Comparison of ENCODE assay signal across 12 cellular contexts in genomic region chr16:12547608-12547922, GRCh38.
DNase-seq lines count a peak whose midpoint lies in the region; ATAC-seq lines count a peak whose summit lies in the region.
"Had no signal": no experiment of that assay in that cellular context is flagged by ENCODE, and none has a peak within 500 bp of the region (broad histone marks: within the 10 kb centered on the region; RNA-seq: fewer than 3 reads in every experiment).

No MANE protein-coding gene starts in this region.

- H3K4me3 Mint-ChIP-seq in CD4-positive, alpha-beta memory T cell = no peak overlapping the region
- H3K4me3 Mint-ChIP-seq: activated naive CD8-positive, alpha-beta T cell treated with anti-CD3 and anti-CD28 coated beads, Interleukin-2, amount 50 U/mL, for 24 hours had no signal

- POLR2A ChIA-PET in CD4-positive, alpha-beta memory T cell (lab: Charles Lee; ENCODE audit: partially characterized antibody) = interaction anchor here (1.2 kb wide), 1 partner anchor 11 kb away, joined by 3 read pairs; no protein-coding TSS in a partner anchor

- H3K4me1 Mint-ChIP-seq in CD4-positive, alpha-beta memory T cell = peaks cover 17 to 31% (median 19%) of the 10 kb centered on the region in 4 donors

- ATAC-seq in GM19043 (IDR thresholded peaks at IDR 0.05; ENCODE audit: low read depth, unreplicated experiment) (peak; percentile 23), HG02759 (IDR thresholded peaks at IDR 0.05; ENCODE audit: unreplicated experiment) (peak; percentile 29), HG03025 (IDR thresholded peaks at IDR 0.05; ENCODE audit: low FRiP score, unreplicated experiment) (no peak)

- peaks cover 3% of the 10 kb centered on the region in 2 donors for H3K36me3 Mint-ChIP-seq in CD4-positive, alpha-beta memory T cell

- H3K79me2 ChIP-seq in Karpas-422 (ENCODE audit: low read length) = no peaks in the 10 kb centered on the region

- H3K27me3 Mint-ChIP-seq in CD4-positive, alpha-beta memory T cell = no peaks in the 10 kb centered on the region
- H3K27me3 Mint-ChIP-seq: activated naive CD8-positive, alpha-beta T cell treated with anti-CD3 and anti-CD28 coated beads, Interleukin-2, amount 50 U/mL, for 24 hours had no signal

- H3K4me3 ChIP-seq in BLaER1 (no peak overlapping the region), Karpas-422 (ENCODE audit: low read length) (no peak overlapping the region)
- H3K4me3 ChIP-seq in CD4-positive, alpha-beta memory T cell (ENCODE audit: low read length in 2 of 2) = no peak overlapping the region
- H3K4me3 ChIP-seq: colonic mucosa had no signal

- H3K4me2 ChIP-seq in BLaER1 = peak overlapping the region; percentile 71
- H3K4me2 ChIP-seq in Karpas-422 (ENCODE audit: low read depth, low read length, poor library complexity, severe bottlenecking) = peak overlapping the region; percentile 47

- H3K4me1 ChIP-seq in BLaER1 (peaks cover 49% of the 10 kb centered on the region), Karpas-422 (ENCODE audit: low read length) (peaks cover 30% of the 10 kb centered on the region)
- H3K4me1 ChIP-seq in CD4-positive, alpha-beta memory T cell (ENCODE audit: insufficient read depth, low read length) = peaks cover 11% of the 10 kb centered on the region
- H3K4me1 ChIP-seq: colonic mucosa had no signal

- H3K27me3 ChIP-seq in BLaER1 (no peaks in the 10 kb centered on the region), Karpas-422 (ENCODE audit: low read length) (no peaks in the 10 kb centered on the region)
- H3K27me3 ChIP-seq in CD4-positive, alpha-beta memory T cell (ENCODE audit: insufficient read depth, low read length) = no peaks in the 10 kb centered on the region
- H3K27me3 ChIP-seq: colonic mucosa had no signal

- no peak overlapping the region for H2AFZ ChIP-seq in Karpas-422 (ENCODE audit: low read length)

- H3K27ac Mint-ChIP-seq in CD4-positive, alpha-beta memory T cell = peak overlapping the region in 1 of 7 donors; percentile 36
- H3K27ac Mint-ChIP-seq: activated naive CD8-positive, alpha-beta T cell treated with anti-CD3 and anti-CD28 coated beads, Interleukin-2, amount 50 U/mL, for 24 hours had no signal

- no peak for DNase-seq in Karpas-422
- DNase-seq in CD4-positive, alpha-beta memory T cell = no peak
- no peak for DNase-seq in SW 1271 (lab: John Stamatoyannopoulos, UW)
- no peak for DNase-seq in germinal center (ENCODE audit: low spot score)
- DNase-seq: activated CD8-positive, alpha-beta memory T cell treated with anti-CD3 and anti-CD28 coated beads for 24 hours; activated naive CD8-positive, alpha-beta T cell treated with anti-CD3 and anti-CD28 coated beads, Interleukin-2, amount 50 U/mL, for 24 hours; colonic mucosa; NCI-H1694 treated with DMSO at 0.1 percent for 48 hours had no signal

- H3K27ac ChIP-seq in BLaER1 (no peak overlapping the region), Karpas-422 (ENCODE audit: low read length) (no peak overlapping the region)
- H3K27ac ChIP-seq in CD4-positive, alpha-beta memory T cell (ENCODE audit: low read depth, low read length) = no peak overlapping the region
- H3K27ac ChIP-seq: colonic mucosa had no signal

- H4K20me1 ChIP-seq in BLaER1 = peaks cover 84% of the 10 kb centered on the region
- peaks cover 17% of the 10 kb centered on the region for H4K20me1 ChIP-seq in Karpas-422 (ENCODE audit: insufficient read depth, low read depth, low read length)

- H3K9me3 ChIP-seq in BLaER1 (no peaks in the 10 kb centered on the region), Karpas-422 (ENCODE audit: low read length) (no peaks in the 10 kb centered on the region)
- H3K9me3 ChIP-seq in CD4-positive, alpha-beta memory T cell (ENCODE audit: control insufficient read depth in 1 of 2, low read length in 2 of 2) = no peaks in the 10 kb centered on the region
- H3K9me3 ChIP-seq: colonic mucosa had no signal

- CTCF ChIA-PET in CD4-positive, alpha-beta memory T cell (lab: Charles Lee; ENCODE audit: partially characterized antibody) = no interaction called here

- peaks cover 0 to 2% (median 0%) of the 10 kb centered on the region in 8 donors for H3K9me3 Mint-ChIP-seq in CD4-positive, alpha-beta memory T cell
- H3K9me3 Mint-ChIP-seq: activated naive CD8-positive, alpha-beta T cell treated with anti-CD3 and anti-CD28 coated beads, Interleukin-2, amount 50 U/mL, for 24 hours had no signal

- H3K9ac ChIP-seq in BLaER1 = no peak overlapping the region
- no peak overlapping the region for H3K9ac ChIP-seq in Karpas-422 (ENCODE audit: low read length)

- H3K9me2 ChIP-seq in Karpas-422 (replicated peaks; ENCODE audit: insufficient read depth, low read length) = no peaks in the 10 kb centered on the region

- H3K36me3 ChIP-seq in BLaER1 (0 out of 2 replicates have a peak, but pooled peaks cover 3% of the 10 kb centered on the region), Karpas-422 (ENCODE audit: insufficient read depth, low read length) (no peaks in the 10 kb centered on the region)
- H3K36me3 ChIP-seq in CD4-positive, alpha-beta memory T cell (ENCODE audit: insufficient read depth, low read length) = no peaks in the 10 kb centered on the region
- H3K36me3 ChIP-seq: colonic mucosa had no signal

- intact Hi-C loops in CD4-positive, alpha-beta memory T cell (cut with micrococcal nuclease) = no loop called here
